In genomic region chr4:41214158-41215146, GRCh38 we compare ENCODE assay signal across 8 cellular contexts. TPM values are rescaled to one million over a fixed set of nuclear protein-coding genes. Genes with fewer than 3 reads are reported as not detected.
DNase-seq lines count a peak whose midpoint lies in the region; ATAC-seq and TF ChIP-seq lines count a peak whose summit lies in the region.

TSS of gene APBB2 (minus strand) at chr4:41214542. CDS start at chr4:41033254, 181,288 bp downstream.

- peaks cover 62% of the 10 kb centered on the region for H3K27me3 ChIP-seq in mononuclear cell (ENCODE audit: insufficient read depth, low read length)

- peak within 1 kb of the TSS; percentile 40 for H3K4me3 ChIP-seq in mononuclear cell (ENCODE audit: low read length)

- no peaks in the 10 kb centered on the region for H3K9me3 Mint-ChIP-seq in activated CD8-positive, alpha-beta T cell treated with anti-CD3 and anti-CD28 coated beads, Interleukin-2, amount 10 ng/mL, durations not matched to agents 7 days and 5 days (ENCODE audit: insufficient read depth)
- H3K9me3 Mint-ChIP-seq in stimulated activated naive CD8-positive, alpha-beta T cell treated with anti-CD3 and anti-CD28 coated beads, Interleukin-15, Interleukin-2, amounts not matched to agents 100 ng/mL and 50 ng/mL, for 24 hours, result no peaks in the 10 kb centered on the region

- no peak within 1 kb of the TSS for H3K27ac Mint-ChIP-seq in activated CD8-positive, alpha-beta T cell treated with anti-CD3 and anti-CD28 coated beads, Interleukin-2, amount 10 ng/mL, durations not matched to agents 7 days and 5 days
- no peak within 1 kb of the TSS for H3K27ac Mint-ChIP-seq in stimulated activated naive CD8-positive, alpha-beta T cell treated with anti-CD3 and anti-CD28 coated beads, Interleukin-15, Interleukin-2, amounts not matched to agents 100 ng/mL and 50 ng/mL, for 24 hours

- H3K4me1 Mint-ChIP-seq in activated CD8-positive, alpha-beta T cell treated with anti-CD3 and anti-CD28 coated beads, Interleukin-2, amount 10 ng/mL, durations not matched to agents 7 days and 5 days (ENCODE audit: low read depth), result peaks cover 29% of the 10 kb centered on the region
- H3K4me1 Mint-ChIP-seq in stimulated activated naive CD8-positive, alpha-beta T cell treated with anti-CD3 and anti-CD28 coated beads, Interleukin-15, Interleukin-2, amounts not matched to agents 100 ng/mL and 50 ng/mL, for 24 hours (ENCODE audit: low read depth), result peaks cover 27% of the 10 kb centered on the region

- H3K4me3 Mint-ChIP-seq in activated CD8-positive, alpha-beta T cell treated with anti-CD3 and anti-CD28 coated beads, Interleukin-2, amount 10 ng/mL, durations not matched to agents 7 days and 5 days, result peak within 1 kb of the TSS; percentile 75
- H3K4me3 Mint-ChIP-seq in stimulated activated naive CD8-positive, alpha-beta T cell treated with anti-CD3 and anti-CD28 coated beads, Interleukin-15, Interleukin-2, amounts not matched to agents 100 ng/mL and 50 ng/mL, for 24 hours, result peak within 1 kb of the TSS; percentile 77

- peaks cover 45% of the 10 kb centered on the region for H3K27me3 Mint-ChIP-seq in activated CD8-positive, alpha-beta T cell treated with anti-CD3 and anti-CD28 coated beads, Interleukin-2, amount 10 ng/mL, durations not matched to agents 7 days and 5 days (ENCODE audit: low read depth)
- H3K27me3 Mint-ChIP-seq in stimulated activated naive CD8-positive, alpha-beta T cell treated with anti-CD3 and anti-CD28 coated beads, Interleukin-15, Interleukin-2, amounts not matched to agents 100 ng/mL and 50 ng/mL, for 24 hours, result peaks cover 70% of the 10 kb centered on the region

- H3K4me1 ChIP-seq in mononuclear cell (ENCODE audit: insufficient read depth, low read length), result peaks cover 25% of the 10 kb centered on the region

- TF ChIP-seq POLR2A in erythroblast (IDR thresholded peaks at IDR 0.05; ENCODE audit: low read length), result no peak

- no peaks in the 10 kb centered on the region for H3K36me3 Mint-ChIP-seq in activated CD8-positive, alpha-beta T cell treated with anti-CD3 and anti-CD28 coated beads, Interleukin-2, amount 10 ng/mL, durations not matched to agents 7 days and 5 days (ENCODE audit: low read depth)
- H3K36me3 Mint-ChIP-seq in stimulated activated naive CD8-positive, alpha-beta T cell treated with anti-CD3 and anti-CD28 coated beads, Interleukin-15, Interleukin-2, amounts not matched to agents 100 ng/mL and 50 ng/mL, for 24 hours (ENCODE audit: low read depth), result no peaks in the 10 kb centered on the region

- H3K9me3 ChIP-seq in mononuclear cell (ENCODE audit: low read depth, low read length), result no peaks in the 10 kb centered on the region

- CTCF ChIA-PET in activated CD8-positive, alpha-beta T cell treated with anti-CD3 and anti-CD28 coated beads, Interleukin-2, amount 10 ng/mL, durations not matched to agents 7 days and 5 days (lab: Charles Lee), result interaction anchor here (0.6 to 1.7 kb wide), 6 partner anchors 9 to 297 kb away, joined by 3 to 8 read pairs (median 6); no protein-coding TSS in a partner anchor

- DNase-seq in COR-L47 (lab: John Stamatoyannopoulos, UW) (peak; percentile 98), NCI-H524 (lab: John Stamatoyannopoulos, UW) (peak; percentile 97 to 98), erythroblast (lab: John Stamatoyannopoulos, UW) (peak; percentile 55 to 62)
- DNase-seq in activated CD8-positive, alpha-beta T cell treated with anti-CD3 and anti-CD28 coated beads, Interleukin-2, amount 10 ng/mL, durations not matched to agents 7 days and 5 days, result peak; percentile 53

- ATAC-seq in GM19395 (IDR thresholded peaks at IDR 0.05; ENCODE audit: unreplicated experiment), result peak; percentile 64
- peak; percentile 35 for ATAC-seq in HG03469 (IDR thresholded peaks at IDR 0.05; ENCODE audit: unreplicated experiment)
- ATAC-seq in activated CD8-positive, alpha-beta T cell treated with anti-CD3 and anti-CD28 coated beads, Interleukin-2, amount 10 ng/mL, durations not matched to agents 7 days and 5 days, result peak; percentile 66

- POLR2A ChIA-PET in activated CD8-positive, alpha-beta T cell treated with anti-CD3 and anti-CD28 coated beads, Interleukin-2, amount 10 ng/mL, durations not matched to agents 7 days and 5 days (lab: Charles Lee), result no interaction called here

RNA-seq across cellular contexts. Expression of gene APBB2, which starts in this region (rescaled TPM):
- total RNA-seq in activated CD8-positive, alpha-beta T cell treated with anti-CD3 and anti-CD28 coated beads, Interleukin-2, amount 10 ng/mL, durations not matched to agents 7 days and 5 days, result under 1 TPM; 0.53 to 0.57 TPM
- total RNA-seq in mononuclear cell, result 3.7 TPM

Comparison
In these comparisons a context has a peak if more than half of its experiments do, and no peak if none do; other contexts are left out.
1. Peak in every context shown above with its lines: DNase-seq, ATAC-seq and H3K4me3 ChIP-seq.
2. Peak in DNase-seq and ATAC-seq in activated CD8-positive, alpha-beta T cell treated with anti-CD3 and anti-CD28 coated beads, Interleukin-2, amount 10 ng/mL, durations not matched to agents 7 days and 5 days; RNA of the gene not detected or under 1 TPM.